13 cellular contexts compared by ENCODE assay signal in the genomic region with DNA sequence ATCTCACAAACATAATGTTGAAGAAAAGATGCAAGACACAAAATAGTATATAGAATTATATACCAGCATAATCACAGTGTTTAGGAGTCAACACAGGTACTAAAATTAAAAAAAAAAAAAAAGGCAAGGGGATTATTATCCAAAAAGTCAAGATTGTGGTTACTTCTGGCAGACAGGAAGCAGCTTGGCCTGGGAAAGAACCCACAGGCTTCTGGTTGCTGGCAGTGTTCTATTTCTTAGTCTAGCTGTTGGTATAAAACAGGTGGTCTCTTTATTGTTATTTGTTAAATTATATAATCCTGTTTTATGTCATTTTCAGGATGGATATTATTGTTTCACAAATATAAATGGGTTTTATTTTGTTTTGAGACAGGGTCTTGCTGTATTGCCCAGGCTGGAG. TPM values are rescaled to one million over a fixed set of nuclear protein-coding genes. Genes with fewer than 3 reads are reported as not detected.
A peak's percentile ranks its signal among the peaks of the same experiment; 100 is the strongest.
DNase-seq lines count a peak whose midpoint lies in the region; ATAC-seq, FAIRE-seq and TF ChIP-seq lines count a peak whose summit lies in the region.
"Had no signal": no experiment of that assay in that cellular context is flagged by ENCODE, and none has a peak within 500 bp of the region (broad histone marks: within the 10 kb centered on the region; RNA-seq: fewer than 3 reads in every experiment).

No MANE protein-coding gene starts in this region.

- ATAC-seq in lower lobe of right lung, result no peak

- intact Hi-C loops in lower lobe of right lung (cut with DNase I), result no loop called here

- no peaks in the 10 kb centered on the region for H3K9me3 ChIP-seq in lower lobe of right lung

- no peak for TF ChIP-seq CTCF in astrocyte of the spinal cord (IDR thresholded peaks at IDR 0.05; ENCODE audit: low read depth, low read length)
- TF ChIP-seq CTCF in lower lobe of right lung (IDR thresholded peaks at IDR 0.05), result no peak

- in situ Hi-C loops in astrocyte of the spinal cord (cut with HindIII; ENCODE audit: low sequenced_read_pairs), result no loop called here

- no peaks in the 10 kb centered on the region for H3K27me3 ChIP-seq in lower lobe of right lung (ENCODE audit: low read depth)

- DNase-seq in Kasumi-1 (lab: John Stamatoyannopoulos, UW) (peak; percentile 43 to 62), astrocyte of the spinal cord (ENCODE audit: low read depth, low spot score) (peak; percentile 60), lower lobe of right lung (no peak), KG1 (lab: John Stamatoyannopoulos, UW) (no peak), NCI-H2196 treated with DMSO at 0.1 percent for 48 hours (lab: John Stamatoyannopoulos, UW; ENCODE audit: unreplicated experiment) (no peak), NCI-H2171 treated with DMSO at 0.1 percent for 48 hours (lab: John Stamatoyannopoulos, UW) (no peak), D341Med (ENCODE audit: low spot score) (no peak)
- DNase-seq: activated naive CD8-positive, alpha-beta T cell treated with anti-CD3 and anti-CD28 coated beads, Interleukin-2, amount 10 ng/mL, durations not matched to agents 7 days and 5 days; GOT3; NCI-H510A; Right ventricle myocardium superior had no signal

- no peak overlapping the region for H3K4me3 ChIP-seq in astrocyte of the spinal cord (ENCODE audit: low read depth, low read length)
- H3K4me3 ChIP-seq in lower lobe of right lung, result no peak overlapping the region

- peak overlapping the region; percentile 74 for H3K27ac ChIP-seq in lower lobe of right lung
- H3K27ac ChIP-seq: VCaP had no signal

- peak; percentile 30 for FAIRE-seq in A204.1 (lab: Jason Lieb, UNC)

- peaks cover 53% of the 10 kb centered on the region for H3K4me1 ChIP-seq in lower lobe of right lung

- peaks cover 17% of the 10 kb centered on the region for H3K36me3 ChIP-seq in lower lobe of right lung

RNA-seq across cellular contexts. Expression of a gene that starts 54.0 kb away (rescaled TPM):
- 104 TPM for total RNA-seq in lower lobe of right lung

Comparison
In these comparisons a context has a peak if more than half of its experiments do, and no peak if none do; other contexts are left out.
1. DNase-seq: peak in Kasumi-1 (2 of 2) and astrocyte of the spinal cord (single experiment); none in lower lobe of right lung (single experiment), KG1 (single experiment), NCI-H2196 treated with DMSO at 0.1 percent for 48 hours (single experiment), NCI-H2171 treated with DMSO at 0.1 percent for 48 hours (single experiment) and D341Med (single experiment).